In genomic region chr7:155490697-155491628, GRCh38 we compare ENCODE assay signal across 9 cellular contexts. TPM values are rescaled to one million over a fixed set of nuclear protein-coding genes. Genes with fewer than 3 reads are reported as not detected.
A peak's percentile ranks its signal among the peaks of the same experiment; 100 is the strongest.
DNase-seq lines count a peak whose midpoint lies in the region; ATAC-seq and TF ChIP-seq lines count a peak whose summit lies in the region.
"Had no signal": no experiment of that assay in that cellular context is flagged by ENCODE, and none has a peak within 500 bp of the region (broad histone marks: within the 10 kb centered on the region; RNA-seq: fewer than 3 reads in every experiment).

No MANE protein-coding gene starts in this region.

- H3K27me3 ChIP-seq in MM.1S (replicated peaks; ENCODE audit: insufficient read depth, low read length), result peaks cover 48% of the 10 kb centered on the region
- peaks cover 48% of the 10 kb centered on the region for H3K27me3 ChIP-seq in mucosa of stomach (ENCODE audit: control insufficient read depth, insufficient read depth, low read length)
- H3K27me3 ChIP-seq in upper lobe of left lung, result peaks cover 0 to 22% (median 3%) of the 10 kb centered on the region in 4 donors

- H3K27ac ChIP-seq in MM.1S (ENCODE audit: low read length), result no peak overlapping the region
- H3K27ac ChIP-seq in upper lobe of left lung, result peak overlapping the region in 2 of 4 donors; percentile 28 to 32

- no peak for TF ChIP-seq EP300 in upper lobe of left lung (IDR thresholded peaks at IDR 0.05)

- H3K9me2 ChIP-seq in MM.1S (replicated peaks; ENCODE audit: insufficient read depth, low read length), result no peaks in the 10 kb centered on the region

- peak; percentile 75 for DNase-seq in GM13976 (ENCODE audit: low spot score)
- no peak for DNase-seq in MM.1S
- DNase-seq in ecto neural progenitor cell (ENCODE audit: low spot score), result peak; percentile 91
- peak; percentile 49 to 91 for DNase-seq in upper lobe of left lung
- DNase-seq in NCI-H187 treated with DMSO at 0.1 percent for 48 hours (lab: John Stamatoyannopoulos, UW), result no peak
- DNase-seq in NCI-H1694 treated with DMSO at 0.1 percent for 48 hours (lab: John Stamatoyannopoulos, UW), result no peak

- 30 to 32% methylated on average over 42 to 47 of the region's 47 CpGs for WGBS in upper lobe of left lung, 2 donors

- H3K4me1 ChIP-seq in MM.1S (ENCODE audit: low read length) (peaks cover 16% of the 10 kb centered on the region), mucosa of stomach (ENCODE audit: control insufficient read depth, insufficient read depth, low read length) (peaks cover 18% of the 10 kb centered on the region), upper lobe of left lung (peaks cover 10 to 15% (median 14%) of the 10 kb centered on the region in 4 donors)

- H3K36me3 ChIP-seq in MM.1S (replicated peaks; ENCODE audit: insufficient read depth, low read length) (no peaks in the 10 kb centered on the region), mucosa of stomach (ENCODE audit: control insufficient read depth, insufficient read depth, low read length) (no peaks in the 10 kb centered on the region), upper lobe of left lung (no peaks in the 10 kb centered on the region)

- peak overlapping the region; percentile 42; the same call in 1 of the 2 replicates for H3K4me2 ChIP-seq in MM.1S (ENCODE audit: low read depth, low read length)

- H3K4me3 ChIP-seq in MM.1S (ENCODE audit: low read length) (peak overlapping the region; percentile 15; the same call in 1 of the 2 replicates), mucosa of stomach (ENCODE audit: low read length) (peak overlapping the region; percentile 31), upper lobe of left lung (peak overlapping the region in 3 of 4 donors; percentile 34 to 53 (median 50))

- TF ChIP-seq CTCF in GM13976 (IDR thresholded peaks at IDR 0.05; ENCODE audit: borderline replicate concordance, control extremely low read depth, extremely low read depth, insufficient read depth, missing control alignments) (no peak), MM.1S (IDR thresholded peaks at IDR 0.05; ENCODE audit: low read length) (no peak), upper lobe of left lung (IDR thresholded peaks at IDR 0.05) (no peak)

- H4K20me1 ChIP-seq in MM.1S (ENCODE audit: insufficient read depth, low read length), result no peaks in the 10 kb centered on the region

- in situ Hi-C loops in GM13976 (cut with MboI; ENCODE audit: low sequenced_read_pairs, unreplicated experiment), result no loop called here

- H2AFZ ChIP-seq in MM.1S (ENCODE audit: low read length), result peak overlapping the region; percentile 28

- H3K79me2 ChIP-seq in MM.1S (ENCODE audit: low read length), result no peaks in the 10 kb centered on the region

- H3K9ac ChIP-seq in MM.1S (ENCODE audit: low read length) (no peak overlapping the region), mucosa of stomach (ENCODE audit: low read length) (peak overlapping the region; percentile 14)

- H3F3A ChIP-seq in MM.1S (ENCODE audit: insufficient read depth, low read length), result no peaks in the 10 kb centered on the region

- no peak for TF ChIP-seq POLR2A in upper lobe of left lung (IDR thresholded peaks at IDR 0.05)

- ATAC-seq in GM21619 (IDR thresholded peaks at IDR 0.05; ENCODE audit: unreplicated experiment) (peak; percentile 96), upper lobe of left lung (ENCODE audit: low FRiP score in 2 of 2) (peak; percentile 59 to 85)

- no peaks in the 10 kb centered on the region for H3K9me3 ChIP-seq in MM.1S (replicated peaks; ENCODE audit: insufficient read depth, low read length)
- no peaks in the 10 kb centered on the region for H3K9me3 ChIP-seq in mucosa of stomach (ENCODE audit: control insufficient read depth, low read length)
- H3K9me3 ChIP-seq in upper lobe of left lung, result no peaks in the 10 kb centered on the region

RNA-seq across cellular contexts. Expression of gene EN2, which starts 33.0 kb away (rescaled TPM):
- total RNA-seq in upper lobe of left lung, result not detected
- total RNA-seq: pulmonary artery endothelial cell had no signal

RNA-seq across cellular contexts. Expression of gene CNPY1, which starts 55.4 kb away (rescaled TPM):
- total RNA-seq in upper lobe of left lung, result not detected
- total RNA-seq: pulmonary artery endothelial cell had no signal

Comparison
In these comparisons a context has a peak if more than half of its experiments do, and no peak if none do; other contexts are left out.
1. DNase-seq: peak in GM13976 (single experiment), ecto neural progenitor cell (single experiment) and upper lobe of left lung (2 of 2); none in MM.1S (single experiment), NCI-H187 treated with DMSO at 0.1 percent for 48 hours (single experiment) and NCI-H1694 treated with DMSO at 0.1 percent for 48 hours (single experiment).
2. Peak in every context shown above with its lines, with median percentiles within 50 percentile points of each other: H3K4me3 ChIP-seq.